Comparison of ENCODE assay signal across 11 cellular contexts in the genomic region with DNA sequence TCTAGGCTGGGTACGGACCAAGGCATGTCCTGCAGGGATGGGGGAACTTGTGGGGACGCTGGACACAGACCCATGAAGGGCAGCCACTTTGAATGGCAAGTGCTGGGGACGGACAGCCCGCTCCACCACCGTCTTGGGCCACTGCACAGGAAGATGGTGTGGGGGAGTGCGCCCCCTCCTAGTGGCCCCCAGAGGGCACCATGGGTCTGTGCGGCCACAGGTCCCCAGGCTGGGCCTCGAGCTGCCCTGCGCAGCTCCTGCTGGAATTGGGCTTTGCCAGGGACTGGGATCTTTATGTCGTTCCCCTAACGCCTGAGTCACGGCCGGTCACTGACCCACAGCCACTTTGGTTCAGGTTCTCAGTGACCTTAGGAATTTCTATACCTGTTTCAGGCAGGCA. TPM values are rescaled to one million over a fixed set of nuclear protein-coding genes. Genes with fewer than 3 reads are reported as not detected.
DNase-seq lines count a peak whose midpoint lies in the region; FAIRE-seq and TF ChIP-seq lines count a peak whose summit lies in the region.
"Had no signal": no experiment of that assay in that cellular context is flagged by ENCODE, and none has a peak within 500 bp of the region (broad histone marks: within the 10 kb centered on the region; RNA-seq: fewer than 3 reads in every experiment).

No MANE protein-coding gene starts in this region.

- H3K36me3 ChIP-seq in ascending aorta (peaks cover 52 to 73% of the 10 kb centered on the region in 2 donors), kidney (ENCODE audit: control insufficient read depth in 1 of 2, insufficient read depth in 2 of 2, low read length in 2 of 2) (peaks cover 20 to 23% of the 10 kb centered on the region in 2 donors)

- H3K27ac ChIP-seq in ascending aorta (no peak overlapping the region), kidney (ENCODE audit: low read depth in 2 of 2, low read length in 2 of 2) (no peak overlapping the region)

- no peak overlapping the region for H3K9ac ChIP-seq in kidney (ENCODE audit: low read length in 2 of 2)

- TF ChIP-seq CTCF in GM12875 (IDR thresholded peaks at IDR 0.05; ENCODE audit: borderline replicate concordance, insufficient read depth, low read depth, low read length) = peak; percentile 32
- TF ChIP-seq CTCF in ascending aorta (IDR thresholded peaks at IDR 0.05) = peak in 2 of 3 experiments; percentile 26 to 27
- no peak for TF ChIP-seq CTCF in kidney (IDR thresholded peaks at IDR 0.05; ENCODE audit: borderline replicate concordance, extremely low read depth, insufficient read depth)

- no peak for FAIRE-seq in kidney (lab: Jason Lieb, UNC)
- FAIRE-seq: G401.6 had no signal

- no peaks in the 10 kb centered on the region for H3K27me3 ChIP-seq in ascending aorta

- H3K4me3 ChIP-seq in GM12875 (ENCODE audit: low read depth, low read length) = no peak overlapping the region
- no peak overlapping the region for H3K4me3 ChIP-seq in ascending aorta
- H3K4me3 ChIP-seq in kidney (ENCODE audit: low read length in 2 of 2) = no peak overlapping the region

- in situ Hi-C loops in ACHN (cut with HindIII; ENCODE audit: low pct_ligation_motif_present, low pct_unique_long_range_greater_than_20kb, low sequenced_read_pairs) = loop anchor here (25.0 kb wide), 1 partner anchor 338 kb away; no protein-coding TSS in a partner anchor

- intact Hi-C loops in ascending aorta (cut with DNase I) (no loop called here), kidney (cut with DNase I) (no loop called here)

- H3K4me1 ChIP-seq in ascending aorta (peaks cover 0 to 7% of the 10 kb centered on the region in 2 donors), kidney (ENCODE audit: control insufficient read depth in 1 of 2, insufficient read depth in 1 of 2, low read depth in 1 of 2, low read length in 2 of 2) (no peaks in the 10 kb centered on the region)

- DNase-seq in ACHN = peak; percentile 9
- DNase-seq in ascending aorta (ENCODE audit: low spot score in 2 of 2) = no peak
- peak; percentile 75 for DNase-seq in kidney
- no peak for DNase-seq in cerebellar cortex (ENCODE audit: low spot score)
- DNase-seq in T-helper 9 cell = no peak
- no peak for DNase-seq in NCI-H187 treated with DMSO at 0.1 percent for 48 hours (lab: John Stamatoyannopoulos, UW)
- DNase-seq in GM19240 (ENCODE audit: insufficient read length, low spot score) = no peak
- DNase-seq: naive B cell; stimulated activated CD8-positive, alpha-beta memory T cell treated with anti-CD3 and anti-CD28 coated beads, Interleukin-4, amount 100 ng/mL, for 48 hours had no signal

- H3K9me3 ChIP-seq in ascending aorta (no peaks in the 10 kb centered on the region), kidney (ENCODE audit: control insufficient read depth in 1 of 2, low read length in 2 of 2) (no peaks in the 10 kb centered on the region)

RNA-seq across cellular contexts. Expression of gene NAT10, which starts 44.4 kb away (rescaled TPM):
- total RNA-seq in ascending aorta = 11.3 TPM
- total RNA-seq in kidney = 43.1 TPM
- polyA plus RNA-seq in kidney (ENCODE audit: insufficient read depth, low read depth, low replicate concordance) = 24.1 TPM

Comparison
In these comparisons a context has a peak if more than half of its experiments do, and no peak if none do; other contexts are left out.
1. DNase-seq: peak in ACHN (single experiment) and kidney (single experiment); none in ascending aorta (0 of 2), cerebellar cortex (single experiment), T-helper 9 cell (single experiment), NCI-H187 treated with DMSO at 0.1 percent for 48 hours (single experiment) and GM19240 (single experiment).